In genomic region chr1:240619357-240619756, GRCh38 we compare ENCODE assay signal across 24 cellular contexts. TPM values are rescaled to one million over a fixed set of nuclear protein-coding genes. Genes with fewer than 3 reads are reported as not detected.
"Had no signal": no experiment of that assay in that cellular context is flagged by ENCODE, and none has a peak within 500 bp of the region (broad histone marks: within the 10 kb centered on the region; RNA-seq: fewer than 3 reads in every experiment).

No MANE protein-coding gene starts in this region.

- H3K4me3 ChIP-seq: colonic mucosa, left ventricle myocardium inferior, lung, ovary, spleen, stomach, thoracic aorta, transverse colon had no signal

- H3K36me3 ChIP-seq: colonic mucosa, gastrocnemius medialis, left ventricle myocardium inferior, ovary, spleen, stomach, thoracic aorta, transverse colon had no signal

- H3K4me1 ChIP-seq: colonic mucosa, gastrocnemius medialis, left ventricle myocardium inferior, spleen, stomach, transverse colon had no signal

- H3K27me3 ChIP-seq: colonic mucosa, gastrocnemius medialis, ovary, stomach, transverse colon had no signal

- H3K9me3 ChIP-seq: colonic mucosa, gastrocnemius medialis, left ventricle myocardium inferior, ovary, spleen, stomach, thoracic aorta, transverse colon had no signal

- DNase-seq: cerebellar nuclear complex; colonic mucosa; dorsolateral prefrontal cortex; effector CD8-positive, alpha-beta T cell; gastrocnemius medialis; immature natural killer cell; left ventricle myocardium inferior; mesendoderm; naive thymus-derived CD8-positive, alpha-beta T cell; right cardiac atrium; spleen; stimulated activated CD4-positive, alpha-beta T cell treated with anti-CD3 and anti-CD28 coated beads, Interleukin-15, amount 100 ng/mL, for 24 hours; stimulated activated CD4-positive, alpha-beta T cell treated with anti-CD3 and anti-CD28 coated beads, Interleukin-1b, Interleukin-23, amount 100 ng/mL, for 48 hours; stimulated activated CD4-positive, alpha-beta T cell treated with anti-CD3 and anti-CD28 coated beads, Interleukin-4, amount 100 ng/mL, for 4 hours; stimulated activated naive CD4-positive, alpha-beta T cell; stomach; substantia nigra; transverse colon had no signal

- H3K27ac ChIP-seq: colonic mucosa, dorsolateral prefrontal cortex, gastrocnemius medialis, left ventricle myocardium inferior, ovary, spleen, stomach, thoracic aorta, transverse colon had no signal

- ATAC-seq: esophagus mucosa; naive thymus-derived CD8-positive, alpha-beta T cell; right cardiac atrium had no signal

RNA-seq across cellular contexts. Expression of gene GREM2, which starts 7.4 kb away (rescaled TPM):
- total RNA-seq: cardiac septum; left ventricle myocardium inferior; naive thymus-derived CD8-positive, alpha-beta T cell had no signal
- polyA plus RNA-seq: keratinocyte had no signal
